ENCODE assay signal across 19 cellular contexts in the genomic region with DNA sequence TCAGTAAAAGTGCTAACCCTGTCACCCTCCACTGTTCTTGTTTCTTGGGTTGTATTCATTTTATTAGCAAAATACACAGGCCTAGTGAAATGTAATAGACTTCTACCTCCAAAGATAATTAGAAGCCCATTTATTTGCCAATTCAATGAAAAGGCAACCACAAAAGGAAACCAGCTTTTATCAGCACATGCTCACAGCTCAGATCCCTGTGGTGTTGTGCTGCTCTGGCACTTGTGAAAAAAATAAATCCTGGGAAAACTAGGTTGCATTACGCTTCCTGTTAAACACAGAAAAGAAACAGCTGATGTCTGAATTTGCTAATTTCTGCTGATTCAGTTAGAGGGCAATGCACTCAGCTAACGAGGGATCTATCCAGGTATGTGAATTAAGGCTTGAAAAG.
DNase-seq lines count a peak whose midpoint lies in the region; FAIRE-seq and TF ChIP-seq lines count a peak whose summit lies in the region.
"Had no signal": no experiment of that assay in that cellular context is flagged by ENCODE, and none has a peak within 500 bp of the region (broad histone marks: within the 10 kb centered on the region; RNA-seq: fewer than 3 reads in every experiment).

No MANE protein-coding gene starts in this region.

- H3K56ac ChIP-seq in H1 (replicated peaks; ENCODE audit: insufficient read length, low read depth, low read length), result no peak overlapping the region

- H4K5ac ChIP-seq in H1 (ENCODE audit: insufficient read length, low read depth, low read length), result no peak overlapping the region

- WGBS in H1 (ENCODE audit: extremely low coverage in 1 of 2, insufficient coverage in 1 of 2, insufficient read length in 1 of 2, insufficient replicate concordance in 2 of 2, low coverage in 1 of 2, low lambda C conversion rate in 2 of 2, missing lambda C conversion rate in 1 of 2), 2 experiments, result 84% methylated on average over 2 of the region's 2 CpGs; no CpG with 5 or more reads in 1 of the 2 experiments

- H3K79me2 ChIP-seq in H1 (ENCODE audit: control insufficient read depth in 1 of 2, insufficient read depth in 2 of 2, low read length in 2 of 2), result no peaks in the 10 kb centered on the region
- H3K79me2 ChIP-seq in neural progenitor cell (ENCODE audit: low read depth), result no peaks in the 10 kb centered on the region

- no peak overlapping the region for H2BK20ac ChIP-seq in H1 (ENCODE audit: low read length)

- no peaks in the 10 kb centered on the region; the same call in 1 of the 2 replicates for H3K23me2 ChIP-seq in H1 (ENCODE audit: low read depth, low read length)

- no peaks in the 10 kb centered on the region for H3K36me3 Mint-ChIP-seq in neural progenitor cell
- H3K36me3 Mint-ChIP-seq: CD4-positive, CD25-positive, alpha-beta regulatory T cell; T-cell had no signal

- H2BK12ac ChIP-seq in H1 (ENCODE audit: low read depth, low read length), result no peak overlapping the region

- no peak overlapping the region for H2BK120ac ChIP-seq in H1 (replicated peaks; ENCODE audit: low read depth, low read length)

- TF ChIP-seq POLR2A in H1 (IDR thresholded peaks at IDR 0.05; ENCODE audit: control extremely low read depth in 1 of 2, low read depth in 2 of 2, low read length in 2 of 2), result no peak

- no peak overlapping the region for H3K4me3 ChIP-seq in H1 (ENCODE audit: extremely low read depth in 1 of 4, insufficient read depth in 2 of 4, low read depth in 3 of 4, low read length in 4 of 4)
- no peak overlapping the region for H3K4me3 ChIP-seq in neural progenitor cell

- TF ChIP-seq RAD21 in H1 (IDR thresholded peaks at IDR 0.05 in 1 of 2, conservative IDR thresholded peaks at IDR 0.05 in 1 of 2; ENCODE audit: low read depth in 2 of 2, low read length in 2 of 2), result no peak

- H3K79me1 ChIP-seq in H1 (ENCODE audit: low read depth, low read length), result no peaks in the 10 kb centered on the region

- H3K4ac ChIP-seq in H1 (replicated peaks; ENCODE audit: insufficient read length, low read depth, low read length), result no peak overlapping the region

- CTCF ChIA-PET in H1 (lab: Charles Lee; ENCODE audit: partially characterized antibody), result no interaction called here

- H2BK5ac ChIP-seq in H1 (ENCODE audit: low read depth, low read length), result no peak overlapping the region

- peak overlapping the region; percentile 30; the same call in 1 of the 2 replicates for H2AFZ ChIP-seq in H1 (ENCODE audit: low read length)
- peak overlapping the region; percentile 8 for H2AFZ ChIP-seq in neural progenitor cell (replicated peaks)

- H3K27me3 ChIP-seq in H1 (replicated peaks in 1 of 4; ENCODE audit: control insufficient read depth in 3 of 4, extremely low read depth in 1 of 4, insufficient read depth in 3 of 4, low read length in 3 of 4), result no peaks in the 10 kb centered on the region
- H3K27me3 ChIP-seq in neural progenitor cell, result no peaks in the 10 kb centered on the region

- DNase-seq in G401 (ENCODE audit: low spot score) (peak; percentile 18), NCI-H69 (lab: John Stamatoyannopoulos, UW) (peak; percentile 47), H1 (ENCODE audit: low read depth in 1 of 2, low spot score in 2 of 2) (no peak), neural progenitor cell (ENCODE audit: low spot score) (no peak), SHP77 (lab: John Stamatoyannopoulos, UW) (no peak)
- DNase-seq in activated CD4-positive, alpha-beta T cell treated with anti-CD3 and anti-CD28 coated beads, Interleukin-2, amount 50 U/mL, for 1 hour, result no peak
- no peak for DNase-seq in activated CD8-positive, alpha-beta memory T cell treated with anti-CD3 and anti-CD28 coated beads, Interleukin-2, amount 50 U/mL, for 48 hours
- DNase-seq: CD4-positive, CD25-positive, alpha-beta regulatory T cell; DND-41; GDM1; H9; NCI-H1436; NCI-H2081 treated with DMSO at 0.1 percent for 48 hours; NCI-H524 treated with DMSO at 0.1 percent for 48 hours; SK-N-SH; T-cell; T-helper 9 cell had no signal

- H4K20me1 ChIP-seq in H1 (replicated peaks in 1 of 2; ENCODE audit: control insufficient read depth in 1 of 2, insufficient read depth in 2 of 2, low read length in 2 of 2) (no peaks in the 10 kb centered on the region), neural progenitor cell (ENCODE audit: low read depth) (no peaks in the 10 kb centered on the region)

- H3K23ac ChIP-seq in H1 (ENCODE audit: insufficient read length), result no peak overlapping the region

- H3K18ac ChIP-seq in H1 (ENCODE audit: extremely low read depth, low read length), result no peak overlapping the region

- H4K8ac ChIP-seq in H1 (ENCODE audit: extremely low read depth, insufficient read depth, low read length), result no peak overlapping the region

- no peak for TF ChIP-seq EP300 in H1 (IDR thresholded peaks at IDR 0.05; ENCODE audit: borderline replicate concordance in 1 of 2, low read depth in 2 of 2, low read length in 2 of 2)

- POLR2A ChIA-PET in H1 (lab: Charles Lee; ENCODE audit: partially characterized antibody), result no interaction called here

- no peak overlapping the region for H2BK15ac ChIP-seq in H1 (ENCODE audit: low read length)

- H3F3A ChIP-seq in neural progenitor cell (ENCODE audit: low read depth), result no peaks in the 10 kb centered on the region

- H3K4me3 Mint-ChIP-seq in neural progenitor cell, result no peak overlapping the region
- H3K4me3 Mint-ChIP-seq: B cell; CD4-positive, CD25-positive, alpha-beta regulatory T cell; H9; T-cell had no signal

- TF ChIP-seq CTCF in H1 (IDR thresholded peaks at IDR 0.05; ENCODE audit: control extremely low read depth in 1 of 3, insufficient read depth in 1 of 3, low read depth in 1 of 3, low read length in 3 of 3) (no peak), neural progenitor cell (IDR thresholded peaks at IDR 0.05) (no peak)

- no peak for FAIRE-seq in H1 (lab: Jason Lieb, UNC)
- FAIRE-seq: GM12892 had no signal

- H4K91ac ChIP-seq in H1 (replicated peaks; ENCODE audit: insufficient read length, low read length), result no peak overlapping the region

- H3K27me3 Mint-ChIP-seq in neural progenitor cell (ENCODE audit: insufficient read depth, low read depth), result no peaks in the 10 kb centered on the region
- H3K27me3 Mint-ChIP-seq: CD4-positive, CD25-positive, alpha-beta regulatory T cell; T-cell had no signal

- no peaks in the 10 kb centered on the region for H3K4me1 Mint-ChIP-seq in neural progenitor cell
- H3K4me1 Mint-ChIP-seq: B cell; CD4-positive, CD25-positive, alpha-beta regulatory T cell; T-cell had no signal

- no peaks in the 10 kb centered on the region for H3K9me3 ChIP-seq in H1 (ENCODE audit: insufficient read depth in 2 of 2, low read depth in 1 of 2, low read length in 1 of 2)
- no peaks in the 10 kb centered on the region for H3K9me3 ChIP-seq in neural progenitor cell (ENCODE audit: low read depth)
- H3K9me3 ChIP-seq: SK-N-SH had no signal

- no peak overlapping the region for H3K4me2 ChIP-seq in H1 (ENCODE audit: insufficient read depth in 1 of 2, low read depth in 2 of 2, low read length in 2 of 2)
- peak overlapping the region; percentile 5 for H3K4me2 ChIP-seq in neural progenitor cell
- H3K4me2 ChIP-seq: SK-N-SH had no signal

- peaks cover 0 to 8% (median 0%) of the 10 kb centered on the region in 4 experiments; a peak in 1 of 7 replicates for H3K4me1 ChIP-seq in H1 (replicated peaks in 1 of 4; ENCODE audit: control insufficient read depth in 3 of 4, insufficient read depth in 4 of 4, low read length in 3 of 4)
- H3K4me1 ChIP-seq in neural progenitor cell, result peaks cover 9% of the 10 kb centered on the region

- H3K14ac ChIP-seq in H1 (ENCODE audit: insufficient read length), result no peak overlapping the region

- no peak overlapping the region for H2AK5ac ChIP-seq in H1 (ENCODE audit: low read depth, low read length)

- H3K27ac ChIP-seq in H1 (ENCODE audit: low read depth, low read length) (no peak overlapping the region), neural progenitor cell (no peak overlapping the region)

- no peak overlapping the region for H3K9ac ChIP-seq in H1 (replicated peaks in 1 of 4; ENCODE audit: extremely low read depth in 1 of 4, low read depth in 3 of 4, low read length in 3 of 4)
- H3K9ac ChIP-seq in neural progenitor cell, result no peak overlapping the region
- H3K9ac ChIP-seq: SK-N-SH had no signal

- H3K27ac Mint-ChIP-seq in neural progenitor cell, result no peak overlapping the region
- H3K27ac Mint-ChIP-seq: B cell; CD4-positive, CD25-positive, alpha-beta regulatory T cell; T-cell had no signal

- no peaks in the 10 kb centered on the region for H3K9me3 Mint-ChIP-seq in neural progenitor cell
- H3K9me3 Mint-ChIP-seq: H9 had no signal

- H3K36me3 ChIP-seq in H1 (ENCODE audit: control insufficient read depth in 2 of 4, insufficient read depth in 4 of 4, low read length in 3 of 4), result no peaks in the 10 kb centered on the region
- H3K36me3 ChIP-seq in neural progenitor cell, result no peaks in the 10 kb centered on the region

- in situ Hi-C loops in G401 (cut with HindIII; ENCODE audit: low sequenced_read_pairs), result no loop called here

TF ChIP-seq in H1, 55 proteins besides CTCF, POLR2A, EP300 and RAD21:
- TF ChIP-seq EZH2 (IDR thresholded peaks at IDR 0.05; ENCODE audit: low read depth, low read length, severe bottlenecking), result no peak
- no peak for TF ChIP-seq MAFK (IDR thresholded peaks at IDR 0.05; ENCODE audit: low read depth, low read length)

Comparison
In these comparisons a context has a peak if more than half of its experiments do, and no peak if none do; other contexts are left out.
1. DNase-seq: peak in G401 (single experiment) and NCI-H69 (single experiment); none in H1 (0 of 2), neural progenitor cell (single experiment), SHP77 (0 of 2), activated CD4-positive, alpha-beta T cell treated with anti-CD3 and anti-CD28 coated beads, Interleukin-2, amount 50 U/mL, for 1 hour (single experiment) and activated CD8-positive, alpha-beta memory T cell treated with anti-CD3 and anti-CD28 coated beads, Interleukin-2, amount 50 U/mL, for 48 hours (single experiment).